20 cellular contexts compared by ENCODE assay signal in the genomic region with DNA sequence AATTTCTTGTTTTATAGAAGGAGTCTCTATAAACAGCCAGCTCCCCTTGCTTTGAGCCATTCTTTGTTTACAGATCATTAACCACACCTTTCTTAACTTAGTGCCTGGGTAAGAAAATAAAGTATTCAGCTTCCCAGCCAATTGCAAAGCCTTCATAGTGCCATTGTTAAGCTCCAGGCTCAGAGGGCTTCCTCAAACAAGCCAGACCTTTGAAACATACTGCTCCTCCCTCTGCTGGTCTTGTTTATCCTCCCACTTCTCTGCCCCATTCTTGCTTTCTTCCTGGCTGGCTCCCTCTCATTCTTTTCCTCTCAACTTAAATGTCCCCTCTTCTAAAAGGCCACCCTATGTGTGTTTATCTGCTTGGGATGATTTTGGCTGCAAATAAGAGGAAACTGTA.
DNase-seq lines count a peak whose midpoint lies in the region; ATAC-seq, FAIRE-seq and TF ChIP-seq lines count a peak whose summit lies in the region.
"Had no signal": no experiment of that assay in that cellular context is flagged by ENCODE, and none has a peak within 500 bp of the region (broad histone marks: within the 10 kb centered on the region; RNA-seq: fewer than 3 reads in every experiment).

No MANE protein-coding gene starts in this region.

- DNase-seq in COR-L47 (lab: John Stamatoyannopoulos, UW), result peak; percentile 33
- no peak for DNase-seq in WTC11 (ENCODE audit: low spot score)
- peak; percentile 1 for DNase-seq in kidney tubule cell (ENCODE audit: low spot score)
- no peak for DNase-seq in activated CD4-positive, alpha-beta memory T cell treated with anti-CD3 and anti-CD28 coated beads, Interleukin-2, amount 10 ng/mL, durations not matched to agents 7 days and 5 days
- DNase-seq in cerebellum (ENCODE audit: low spot score), result no peak
- DNase-seq in RCC 7860 (ENCODE audit: low spot score), result no peak
- no peak for DNase-seq in activated CD4-positive, CD25-positive, alpha-beta regulatory T cell treated with anti-CD3 and anti-CD28 coated beads, Interleukin-2, amount 50 U/mL, for 72 hours
- DNase-seq: CD4-positive, alpha-beta memory T cell; cortex of kidney; naive B cell; NCI-H1105; stimulated activated CD4-positive, alpha-beta T cell treated with anti-CD3 and anti-CD28 coated beads, Interleukin-4, amount 100 ng/mL, for 1 hour had no signal

- TF ChIP-seq CTCF in HEK293 (tag by site-specific recombination; IDR thresholded peaks at IDR 0.05) (no peak), WTC11 (IDR thresholded peaks at IDR 0.05) (no peak)

- CTCF ChIA-PET in HEK293 (lab: Yijun Ruan, JAX), result interaction anchor here (0.7 kb wide), 2 partner anchors 86 to 1135 kb away, joined by 3 to 4 read pairs; no protein-coding TSS in a partner anchor
- CTCF ChIA-PET in WTC11 (lab: Charles Lee), result interaction anchor here (0.7 to 2.4 kb wide), 6 partner anchors 16 to 393 kb away, joined by 3 to 17 read pairs (median 4); no protein-coding TSS in a partner anchor
- CTCF ChIA-PET in activated CD4-positive, alpha-beta memory T cell treated with anti-CD3 and anti-CD28 coated beads, Interleukin-2, amount 10 ng/mL, durations not matched to agents 7 days and 5 days (lab: Charles Lee), result no interaction called here

- no peak for FAIRE-seq in RCC 7860 (lab: Jason Lieb, UNC)
- FAIRE-seq: frontal cortex, GM19239 had no signal

- no peaks in the 10 kb centered on the region for H3K4me1 ChIP-seq in HEK293 (ENCODE audit: control insufficient read depth, insufficient read depth, low read length)

- POLR2A ChIA-PET in HEK293 (lab: Yijun Ruan, JAX) (interaction anchor here (0.7 kb wide), 1 partner anchor 84 kb away, joined by 3 read pairs; no protein-coding TSS in a partner anchor), WTC11 (lab: Charles Lee) (interaction anchor here (0.7 kb wide), 2 partner anchors 12 to 479 kb away, joined by 3 to 6 read pairs; no protein-coding TSS in a partner anchor)
- POLR2A ChIA-PET in activated CD4-positive, alpha-beta memory T cell treated with anti-CD3 and anti-CD28 coated beads, Interleukin-2, amount 10 ng/mL, durations not matched to agents 7 days and 5 days (lab: Charles Lee), result no interaction called here

- H3K27ac ChIP-seq in HEK293 (ENCODE audit: extremely low read depth, low read depth, low read length), result no peak overlapping the region
- H3K27ac ChIP-seq: KMS-11, skin epidermis had no signal

- H3K9me3 Mint-ChIP-seq in WTC11, result no peaks in the 10 kb centered on the region
- no peaks in the 10 kb centered on the region for H3K9me3 Mint-ChIP-seq in activated CD4-positive, alpha-beta memory T cell treated with anti-CD3 and anti-CD28 coated beads, Interleukin-2, amount 10 ng/mL, durations not matched to agents 7 days and 5 days
- H3K9me3 Mint-ChIP-seq: naive B cell; T-helper 1 cell treated with Interleukin-12 subunit alpha and Interleukin-12 subunit beta and Interleukin-4 antibody, amounts not matched to agents 30 μg/mL and 1 μg/mL, for 36 hours had no signal

- no peaks in the 10 kb centered on the region for H3K36me3 Mint-ChIP-seq in WTC11
- H3K36me3 Mint-ChIP-seq in activated CD4-positive, alpha-beta memory T cell treated with anti-CD3 and anti-CD28 coated beads, Interleukin-2, amount 10 ng/mL, durations not matched to agents 7 days and 5 days (ENCODE audit: low read depth), result no peaks in the 10 kb centered on the region
- H3K36me3 Mint-ChIP-seq: activated naive CD8-positive, alpha-beta T cell; CD4-positive, alpha-beta memory T cell had no signal

- no peaks in the 10 kb centered on the region for H3K27me3 Mint-ChIP-seq in WTC11 (ENCODE audit: low read depth)
- H3K27me3 Mint-ChIP-seq in activated CD4-positive, alpha-beta memory T cell treated with anti-CD3 and anti-CD28 coated beads, Interleukin-2, amount 10 ng/mL, durations not matched to agents 7 days and 5 days, result no peaks in the 10 kb centered on the region
- H3K27me3 Mint-ChIP-seq: activated naive CD8-positive, alpha-beta T cell; CD4-positive, alpha-beta memory T cell; naive B cell had no signal

- H3K36me3 ChIP-seq in HEK293 (ENCODE audit: control insufficient read depth in 2 of 2, insufficient read depth in 1 of 2, low read length in 2 of 2), result no peaks in the 10 kb centered on the region

- H3K4me3 Mint-ChIP-seq in WTC11, result no peak overlapping the region
- H3K4me3 Mint-ChIP-seq in activated CD4-positive, alpha-beta memory T cell treated with anti-CD3 and anti-CD28 coated beads, Interleukin-2, amount 10 ng/mL, durations not matched to agents 7 days and 5 days, result no peak overlapping the region
- H3K4me3 Mint-ChIP-seq: activated naive CD8-positive, alpha-beta T cell; CD4-positive, alpha-beta memory T cell; naive B cell; T-helper 1 cell treated with Interleukin-12 subunit alpha and Interleukin-12 subunit beta and Interleukin-4 antibody, amounts not matched to agents 30 μg/mL and 1 μg/mL, for 36 hours had no signal

- H3K4me1 Mint-ChIP-seq in WTC11, result peaks cover 23% of the 10 kb centered on the region
- H3K4me1 Mint-ChIP-seq in activated CD4-positive, alpha-beta memory T cell treated with anti-CD3 and anti-CD28 coated beads, Interleukin-2, amount 10 ng/mL, durations not matched to agents 7 days and 5 days, result no peaks in the 10 kb centered on the region
- H3K4me1 Mint-ChIP-seq: CD4-positive, alpha-beta memory T cell had no signal

- no peak overlapping the region for H3K4me3 ChIP-seq in HEK293 (ENCODE audit: low read depth, low read length)
- H3K4me3 ChIP-seq: lung, skin epidermis had no signal

- peak; percentile 96 for ATAC-seq in WTC11

- H3K27ac Mint-ChIP-seq in WTC11, result peak overlapping the region; percentile 61; the same call in 1 of the 2 replicates
- H3K27ac Mint-ChIP-seq in activated CD4-positive, alpha-beta memory T cell treated with anti-CD3 and anti-CD28 coated beads, Interleukin-2, amount 10 ng/mL, durations not matched to agents 7 days and 5 days, result no peak overlapping the region
- H3K27ac Mint-ChIP-seq: activated naive CD8-positive, alpha-beta T cell; CD4-positive, alpha-beta memory T cell; T-helper 1 cell treated with Interleukin-12 subunit alpha and Interleukin-12 subunit beta and Interleukin-4 antibody, amounts not matched to agents 30 μg/mL and 1 μg/mL, for 36 hours had no signal

- no peaks in the 10 kb centered on the region for H3K9me3 ChIP-seq in HEK293 (ENCODE audit: control insufficient read depth, insufficient read depth, low read depth, low read length)

TF ChIP-seq in HEK293, 187 proteins besides CTCF, POLR2A, EP300 and RAD21:
- TF ChIP-seq ZNF239 (tag by site-specific recombination; IDR thresholded peaks at IDR 0.05) (no peak), ZBTB8A (tag by site-specific recombination; IDR thresholded peaks at IDR 0.05) (no peak), ZNF341 (tag by site-specific recombination; IDR thresholded peaks at IDR 0.05; ENCODE audit: low read depth) (peak; percentile 32; the same call in 1 of the 2 replicates), ZNF654 (tag by site-specific recombination; IDR thresholded peaks at IDR 0.05; ENCODE audit: low read depth) (no peak)

TF ChIP-seq in WTC11, 78 proteins besides CTCF, POLR2A, EP300 and RAD21:
- TF ChIP-seq, protein P1, sequence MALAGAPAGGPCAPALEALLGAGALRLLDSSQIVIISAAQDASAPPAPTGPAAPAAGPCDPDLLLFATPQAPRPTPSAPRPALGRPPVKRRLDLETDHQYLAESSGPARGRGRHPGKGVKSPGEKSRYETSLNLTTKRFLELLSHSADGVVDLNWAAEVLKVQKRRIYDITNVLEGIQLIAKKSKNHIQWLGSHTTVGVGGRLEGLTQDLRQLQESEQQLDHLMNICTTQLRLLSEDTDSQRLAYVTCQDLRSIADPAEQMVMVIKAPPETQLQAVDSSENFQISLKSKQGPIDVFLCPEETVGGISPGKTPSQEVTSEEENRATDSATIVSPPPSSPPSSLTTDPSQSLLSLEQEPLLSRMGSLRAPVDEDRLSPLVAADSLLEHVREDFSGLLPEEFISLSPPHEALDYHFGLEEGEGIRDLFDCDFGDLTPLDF (CRISPR knock-in tag; IDR thresholded peaks at IDR 0.05), result no peak
- TF ChIP-seq CBFB (CRISPR knock-in tag; IDR thresholded peaks at IDR 0.05; ENCODE audit: low read depth) (no peak), TEAD1 (CRISPR knock-in tag; IDR thresholded peaks at IDR 0.05) (no peak), TEAD4 (CRISPR knock-in tag; IDR thresholded peaks at IDR 0.05) (no peak), ZBTB21 (CRISPR knock-in tag; IDR thresholded peaks at IDR 0.05; ENCODE audit: borderline replicate concordance) (no peak), CREM (CRISPR knock-in tag; IDR thresholded peaks at IDR 0.05) (no peak), SP1 (CRISPR knock-in tag; conservative IDR thresholded peaks at IDR 0.05) (no peak)
- TF ChIP-seq, protein P2, sequence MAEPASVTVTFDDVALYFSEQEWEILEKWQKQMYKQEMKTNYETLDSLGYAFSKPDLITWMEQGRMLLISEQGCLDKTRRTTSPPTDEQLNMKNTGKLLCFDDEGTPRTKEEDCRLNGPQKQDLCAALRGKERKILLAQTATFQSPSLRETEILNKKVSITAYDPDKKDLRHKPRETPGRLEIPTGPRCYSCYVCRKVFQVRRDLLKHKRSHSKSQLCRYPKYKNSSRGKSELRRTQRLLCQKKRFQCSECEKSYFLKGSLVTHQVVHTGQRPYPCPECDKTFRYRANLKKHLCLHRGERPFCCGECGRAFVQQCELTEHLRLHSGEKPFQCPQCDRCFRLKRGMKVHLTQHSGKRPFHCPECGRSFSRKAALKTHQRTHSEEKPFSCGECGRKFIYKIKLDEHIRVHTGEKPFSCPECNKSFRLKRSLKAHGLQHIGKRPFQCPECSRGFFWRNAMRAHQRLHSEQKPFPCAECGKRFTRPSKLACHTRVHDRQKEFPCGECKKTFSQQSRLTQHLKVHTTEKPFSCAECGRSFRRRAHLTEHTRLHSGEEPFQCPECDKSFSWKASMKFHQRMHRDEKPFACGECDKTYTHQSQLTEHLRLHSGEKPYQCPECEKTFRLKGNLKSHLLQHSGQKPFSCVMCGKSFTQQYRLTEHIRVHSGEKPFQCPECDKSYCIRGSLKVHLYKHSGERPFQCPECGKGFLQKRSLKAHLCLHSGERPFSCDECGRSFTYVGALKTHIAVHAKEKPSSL (CRISPR knock-in tag; conservative IDR thresholded peaks at IDR 0.05), result no peak

Comparison
In these comparisons a context has a peak if more than half of its experiments do, and no peak if none do; other contexts are left out.
1. DNase-seq: peak in COR-L47 (single experiment) and kidney tubule cell (single experiment); none in WTC11 (single experiment), activated CD4-positive, alpha-beta memory T cell treated with anti-CD3 and anti-CD28 coated beads, Interleukin-2, amount 10 ng/mL, durations not matched to agents 7 days and 5 days (single experiment), cerebellum (single experiment), RCC 7860 (single experiment) and activated CD4-positive, CD25-positive, alpha-beta regulatory T cell treated with anti-CD3 and anti-CD28 coated beads, Interleukin-2, amount 50 U/mL, for 72 hours (single experiment).